Comparison of ENCODE assay signal across 27 cellular contexts in the genomic region with DNA sequence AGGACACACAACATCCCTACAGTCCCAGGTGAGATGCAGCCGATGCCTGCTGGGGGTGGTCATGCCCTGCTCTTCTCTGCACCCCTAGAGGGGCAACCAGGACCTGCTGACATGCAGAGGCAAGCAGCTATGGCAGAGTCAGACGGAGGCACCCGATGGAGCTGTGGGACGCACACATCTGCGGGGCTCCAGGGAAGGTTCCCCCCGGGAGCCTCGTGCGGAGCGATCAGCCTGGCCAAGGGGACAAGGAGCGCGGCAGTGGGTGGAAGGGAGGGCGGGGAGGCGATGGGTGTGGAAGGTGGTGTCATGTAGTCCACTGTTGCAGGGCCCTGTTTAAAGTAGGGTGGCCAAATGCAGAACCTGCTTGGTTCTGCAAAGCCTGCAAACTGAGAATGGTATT.
"Had no signal": no experiment of that assay in that cellular context is flagged by ENCODE, and none has a peak within 500 bp of the region (broad histone marks: within the 10 kb centered on the region; RNA-seq: fewer than 3 reads in every experiment).

No MANE protein-coding gene starts in this region.

- H3K4me1 ChIP-seq: left lung, lower lobe of right lung, right lobe of liver, stomach, thyroid gland, transverse colon, upper lobe of left lung had no signal

- H2AFZ ChIP-seq: hepatocyte had no signal

- H3K4me3 ChIP-seq: heart right ventricle, hepatocyte, left lung, lower lobe of right lung, ovary, right atrium auricular region, right lobe of liver, smooth muscle cell, stomach, testis, thyroid gland, transverse colon, upper lobe of left lung, vagina had no signal

- H3K36me3 ChIP-seq: heart right ventricle, left lung, lower lobe of right lung, ovary, right atrium auricular region, right lobe of liver, stomach, thyroid gland, transverse colon, upper lobe of left lung, vagina had no signal

- DNase-seq: heart right ventricle; kidney glomerular epithelial cell; left colon; left lung; lower lobe of right lung; mammary epithelial cell; mesenchymal stem cell; naive B cell; natural killer cell; nucleus accumbens; ovary; right lobe of liver; stimulated activated CD4-positive, alpha-beta T cell treated with anti-CD3 and anti-CD28 coated beads, Interleukin-1b, Interleukin-23, amount 100 ng/mL, for 48 hours; stimulated activated CD4-positive, alpha-beta T cell treated with anti-CD3 and anti-CD28 coated beads, Interleukin-2, amount 100 ng/mL, for 48 hours; stimulated activated CD4-positive, alpha-beta T cell treated with anti-CD3 and anti-CD28 coated beads, Interleukin-4, amount 100 ng/mL, for 4 hours; stimulated activated CD8-positive, alpha-beta memory T cell treated with anti-CD3 and anti-CD28 coated beads, Interleukin-4, amount 100 ng/mL, for 48 hours; stimulated activated naive B cell treated with anti-CD40 and anti-IgM and Interleukin-4, amounts not matched to agents 10 μg/mL and 1 μg/mL and 100 μg/mL, for 72 hours; stimulated activated naive CD8-positive, alpha-beta T cell treated with anti-CD3 and anti-CD28 coated beads, Interleukin-15, Interleukin-2, amounts not matched to agents 100 U/mL and 50 U/mL, for 24 hours; stomach; testis; thyroid gland; transverse colon had no signal

- H3K27ac ChIP-seq: hepatocyte, left lung, lower lobe of right lung, ovary, stomach, thyroid gland, transverse colon, upper lobe of left lung had no signal

- H3K27me3 ChIP-seq: hepatocyte, ovary, right atrium auricular region, right lobe of liver, testis, thyroid gland, transverse colon, upper lobe of left lung, vagina had no signal

- H3K9me3 ChIP-seq: heart right ventricle, left lung, lower lobe of right lung, ovary, right atrium auricular region, right lobe of liver, stomach, testis, thyroid gland, transverse colon, upper lobe of left lung, vagina had no signal

- H3K4me2 ChIP-seq: hepatocyte, smooth muscle cell had no signal

- H3K79me2 ChIP-seq: hepatocyte had no signal

- ATAC-seq: heart right ventricle; left colon; left lung; lower lobe of right lung; natural killer cell; right lobe of liver; stimulated activated naive B cell treated with anti-CD40 and anti-IgM and Interleukin-4, amounts not matched to agents 10 μg/mL and 1 μg/mL and 100 μg/mL, for 72 hours; stimulated activated naive CD8-positive, alpha-beta T cell treated with anti-CD3 and anti-CD28 coated beads, Interleukin-15, Interleukin-2, amounts not matched to agents 100 U/mL and 50 U/mL, for 24 hours had no signal
